Comparison of ENCODE assay signal across 18 cellular contexts in genomic region chr1:61377242-61377958, GRCh38.
A peak's percentile ranks its signal among the peaks of the same experiment; 100 is the strongest.
DNase-seq lines count a peak whose midpoint lies in the region; ATAC-seq, FAIRE-seq and TF ChIP-seq lines count a peak whose summit lies in the region.
"Had no signal": no experiment of that assay in that cellular context is flagged by ENCODE, and none has a peak within 500 bp of the region (broad histone marks: within the 10 kb centered on the region; RNA-seq: fewer than 3 reads in every experiment).

No MANE protein-coding gene starts in this region.

- H3K27ac ChIP-seq in KMS-11 = no peak overlapping the region
- H3K27ac ChIP-seq in K562 (ENCODE audit: extremely low read depth, low read depth, low read length) = no peak overlapping the region
- no peak overlapping the region for H3K27ac ChIP-seq in thyroid gland
- H3K27ac ChIP-seq: BLaER1 had no signal

- no peaks in the 10 kb centered on the region for H3K9me3 Mint-ChIP-seq in mesothelial cell of epicardium
- no peaks in the 10 kb centered on the region for H3K9me3 Mint-ChIP-seq in stimulated activated effector memory CD8-positive, alpha-beta T cell treated with anti-CD3 and anti-CD28 coated beads, Interleukin-12 subunit alpha, Interleukin-12 subunit beta, amount 100 ng/mL, for 72 hours
- H3K9me3 Mint-ChIP-seq: CD8-positive, alpha-beta memory T cell; HFFc6 had no signal

- peak; percentile 64; the same call in 2 of the 3 replicates for ATAC-seq in K562
- ATAC-seq in left cardiac atrium = peak; percentile 41 to 56
- no peak for ATAC-seq in HG03139 (IDR thresholded peaks at IDR 0.05; ENCODE audit: unreplicated experiment)
- no peak for ATAC-seq in stimulated activated effector memory CD8-positive, alpha-beta T cell treated with anti-CD3 and anti-CD28 coated beads, Interleukin-12 subunit alpha, Interleukin-12 subunit beta, amount 100 ng/mL, for 72 hours

- H3K9me1 ChIP-seq in K562 (ENCODE audit: control insufficient read depth, insufficient read depth, low read length) = no peaks in the 10 kb centered on the region

- no peak overlapping the region for H3K4me3 ChIP-seq in KMS-11 (IDR thresholded peaks at IDR 0.05; ENCODE audit: insufficient read depth, low read depth, low read length)
- no peak overlapping the region for H3K4me3 ChIP-seq in K562
- no peak overlapping the region for H3K4me3 ChIP-seq in thyroid gland (replicated peaks in 1 of 3)
- H3K4me3 ChIP-seq: BLaER1 had no signal

- intact Hi-C loops in K562 (cut with micrococcal nuclease) = no loop called here
- intact Hi-C loops in left cardiac atrium (cut with DNase I) = no loop called here
- intact Hi-C loops in thyroid gland (cut with DNase I) = no loop called here

- FAIRE-seq in K562 (lab: Jason Lieb, UNC) = peak; percentile 70
- FAIRE-seq: HTR-8/SVneo had no signal

- POLR2A ChIA-PET in K562 (lab: Yijun Ruan, JAX) = no interaction called here

- WGBS in K562 (ENCODE audit: insufficient coverage, low coverage, missing lambda C conversion rate) = 14% methylated on average over 7 of the region's 7 CpGs
- 85 to 89% methylated on average over 7 of the region's 7 CpGs for WGBS in thyroid gland, 2 donors

- H3K4me2 ChIP-seq in KMS-11 = peak overlapping the region; percentile 10; the same call in 1 of the 2 replicates
- no peak overlapping the region for H3K4me2 ChIP-seq in K562 (ENCODE audit: insufficient read depth, low read length)
- H3K4me2 ChIP-seq: BLaER1 had no signal

- H3K4me1 ChIP-seq in KMS-11 (ENCODE audit: low read depth, poor library complexity, severe bottlenecking) (peaks cover 14% of the 10 kb centered on the region), K562 (replicated peaks in 1 of 2; ENCODE audit: control insufficient read depth in 2 of 2, insufficient read depth in 2 of 2, low read length in 2 of 2) (peaks cover 0 to 5% of the 10 kb centered on the region in 2 experiments; a peak in 3 of 5 replicates), thyroid gland (peaks cover 0 to under 1% of the 10 kb centered on the region in 2 donors)
- H3K4me1 ChIP-seq: BLaER1, Caco-2 had no signal

- peaks cover 2% of the 10 kb centered on the region for H3K36me3 Mint-ChIP-seq in mesothelial cell of epicardium
- no peaks in the 10 kb centered on the region for H3K36me3 Mint-ChIP-seq in stimulated activated effector memory CD8-positive, alpha-beta T cell treated with anti-CD3 and anti-CD28 coated beads, Interleukin-12 subunit alpha, Interleukin-12 subunit beta, amount 100 ng/mL, for 72 hours

- in situ Hi-C loops in K562 (cut with MboI) = no loop called here

- CTCF ChIA-PET in K562 (lab: Yijun Ruan, JAX; ENCODE audit: low intra/inter-chr PET ratio) = no interaction called here

- no peak overlapping the region for H3K4me3 Mint-ChIP-seq in mesothelial cell of epicardium
- no peak overlapping the region for H3K4me3 Mint-ChIP-seq in stimulated activated effector memory CD8-positive, alpha-beta T cell treated with anti-CD3 and anti-CD28 coated beads, Interleukin-12 subunit alpha, Interleukin-12 subunit beta, amount 100 ng/mL, for 72 hours
- H3K4me3 Mint-ChIP-seq: CD8-positive, alpha-beta memory T cell; HFFc6 had no signal

- peaks cover 66% of the 10 kb centered on the region for H3K4me1 Mint-ChIP-seq in mesothelial cell of epicardium
- H3K4me1 Mint-ChIP-seq in stimulated activated effector memory CD8-positive, alpha-beta T cell treated with anti-CD3 and anti-CD28 coated beads, Interleukin-12 subunit alpha, Interleukin-12 subunit beta, amount 100 ng/mL, for 72 hours = no peaks in the 10 kb centered on the region
- H3K4me1 Mint-ChIP-seq: CD8-positive, alpha-beta memory T cell had no signal

- H3K27me3 ChIP-seq in KMS-11 (ENCODE audit: insufficient read depth, low read depth) = no peaks in the 10 kb centered on the region
- H3K27me3 ChIP-seq in K562 (ENCODE audit: control insufficient read depth in 2 of 2, insufficient read depth in 2 of 2, low read length in 2 of 2) = no peaks in the 10 kb centered on the region
- H3K27me3 ChIP-seq in thyroid gland = no peaks in the 10 kb centered on the region
- H3K27me3 ChIP-seq: BLaER1 had no signal

- no peaks in the 10 kb centered on the region for H3K36me3 ChIP-seq in KMS-11 (ENCODE audit: insufficient read depth)
- no peaks in the 10 kb centered on the region for H3K36me3 ChIP-seq in K562 (ENCODE audit: control insufficient read depth, insufficient read depth, low read length)
- H3K36me3 ChIP-seq in thyroid gland = no peaks in the 10 kb centered on the region
- H3K36me3 ChIP-seq: BLaER1 had no signal

- H4K20me1 ChIP-seq in KMS-11 (ENCODE audit: insufficient read depth) (no peaks in the 10 kb centered on the region), K562 (replicated peaks; ENCODE audit: control insufficient read depth, insufficient read depth, low read length) (no peaks in the 10 kb centered on the region)
- H4K20me1 ChIP-seq: BLaER1 had no signal

- DNase-seq in K562 (ENCODE audit: extremely low read depth in 1 of 4, low spot score in 3 of 4) (peak in 2 of 4 experiments; percentile 11 to 23), left cardiac atrium (no peak), mesothelial cell of epicardium (ENCODE audit: low spot score in 2 of 2, unreplicated experiment in 2 of 2) (no peak), thyroid gland (no peak), midbrain (lab: John Stamatoyannopoulos, UW) (no peak)
- DNase-seq in stimulated activated effector memory CD8-positive, alpha-beta T cell treated with anti-CD3 and anti-CD28 coated beads, Interleukin-12 subunit alpha, Interleukin-12 subunit beta, amount 100 ng/mL, for 72 hours (ENCODE audit: low spot score in 2 of 2) = no peak
- DNase-seq: 8988T; AML-193; Caco-2; CD8-positive, alpha-beta memory T cell; DMS53; GF-D8; HCEC 1CT; HFFc6 had no signal

- TF ChIP-seq POLR2A in K562 (conservative IDR thresholded peaks at IDR 0.05) (no peak), thyroid gland (IDR thresholded peaks at IDR 0.05) (no peak)

- H3K9ac ChIP-seq in KMS-11 (no peak overlapping the region), K562 (ENCODE audit: insufficient read depth in 1 of 2, low read depth in 2 of 2, low read length in 2 of 2) (no peak overlapping the region)
- H3K9ac ChIP-seq: BLaER1 had no signal

- H3K9me3 ChIP-seq in K562 (replicated peaks; ENCODE audit: control insufficient read depth, insufficient read depth, low read depth, low read length) = no peaks in the 10 kb centered on the region
- no peaks in the 10 kb centered on the region for H3K9me3 ChIP-seq in thyroid gland
- H3K9me3 ChIP-seq: BLaER1, Caco-2 had no signal

- peak overlapping the region; percentile 73 for H3K27ac Mint-ChIP-seq in mesothelial cell of epicardium
- H3K27ac Mint-ChIP-seq in stimulated activated effector memory CD8-positive, alpha-beta T cell treated with anti-CD3 and anti-CD28 coated beads, Interleukin-12 subunit alpha, Interleukin-12 subunit beta, amount 100 ng/mL, for 72 hours = no peak overlapping the region
- H3K27ac Mint-ChIP-seq: CD8-positive, alpha-beta memory T cell; HFFc6 had no signal

- H3K27me3 Mint-ChIP-seq in mesothelial cell of epicardium (ENCODE audit: low read depth) = no peaks in the 10 kb centered on the region
- H3K27me3 Mint-ChIP-seq: CD8-positive, alpha-beta memory T cell had no signal

- no peak overlapping the region for H2AFZ ChIP-seq in KMS-11 (ENCODE audit: low read depth)
- H2AFZ ChIP-seq in K562 (ENCODE audit: low read depth, low read length) = no peak overlapping the region

- TF ChIP-seq EP300 in K562 (IDR thresholded peaks at IDR 0.05; ENCODE audit: low read length) = no peak

- no peaks in the 10 kb centered on the region for H3K79me2 ChIP-seq in KMS-11 (ENCODE audit: insufficient read depth, low read depth)
- no peaks in the 10 kb centered on the region for H3K79me2 ChIP-seq in K562 (ENCODE audit: control insufficient read depth, insufficient read depth, low read length)

- no TSS peak for BruUV-seq in K562 (replicated peaks; lab: Mats Ljungman, UMichigan)

- no peak for TF ChIP-seq RAD21 in K562 (CRISPR knock-in tag; conservative IDR thresholded peaks at IDR 0.05 in 1 of 2, IDR thresholded peaks at IDR 0.05 in 1 of 2)

- TF ChIP-seq CTCF in KMS-11 (conservative IDR thresholded peaks at IDR 0.05; ENCODE audit: low read depth, low read length) = no peak
- no peak for TF ChIP-seq CTCF in K562 (IDR thresholded peaks at IDR 0.05 in 2 of 3, conservative IDR thresholded peaks at IDR 0.05 in 1 of 3; ENCODE audit: insufficient read depth in 2 of 3, low read depth in 1 of 3, low read length in 3 of 3)
- no peak for TF ChIP-seq CTCF in mesothelial cell of epicardium (IDR thresholded peaks at IDR 0.05; ENCODE audit: unreplicated experiment)
- TF ChIP-seq CTCF in thyroid gland (IDR thresholded peaks at IDR 0.05) = no peak

TF ChIP-seq in K562, 482 proteins besides CTCF, POLR2A, EP300 and RAD21 (continues in another document):
- TF ChIP-seq FOXJ2 (tag; IDR thresholded peaks at IDR 0.05) (no peak), GTF3C2 (IDR thresholded peaks at IDR 0.05; ENCODE audit: borderline replicate concordance, extremely low read depth, insufficient read length) (no peak), TCF7 (IDR thresholded peaks at IDR 0.05; ENCODE audit: borderline replicate concordance) (no peak), MCM7 (IDR thresholded peaks at IDR 0.05) (no peak)

Comparison
In these comparisons a context has a peak if more than half of its experiments do, and no peak if none do; other contexts are left out.
1. ATAC-seq: peak in K562 (single experiment) and left cardiac atrium (2 of 2); none in HG03139 (single experiment) and stimulated activated effector memory CD8-positive, alpha-beta T cell treated with anti-CD3 and anti-CD28 coated beads, Interleukin-12 subunit alpha, Interleukin-12 subunit beta, amount 100 ng/mL, for 72 hours (single experiment).